Comparison of ENCODE assay signal across 8 cellular contexts in genomic region chr21:42923553-42924432, GRCh38.
A peak's percentile ranks its signal among the peaks of the same experiment; 100 is the strongest.
DNase-seq lines count a peak whose midpoint lies in the region; ATAC-seq and TF ChIP-seq lines count a peak whose summit lies in the region.

No MANE protein-coding gene starts in this region.

- H4K20me1 ChIP-seq in DND-41 (ENCODE audit: insufficient read depth, low read length) = no peaks in the 10 kb centered on the region

- TF ChIP-seq CTCF in DND-41 (IDR thresholded peaks at IDR 0.05; ENCODE audit: borderline replicate concordance, extremely low read depth, low read length, poor library complexity, severe bottlenecking) = peak; percentile 92

- H3K4me3 ChIP-seq in DND-41 (ENCODE audit: low read depth in 1 of 2, low read length in 2 of 2) = peak overlapping the region in 1 of 2 experiments; percentile 47; a peak in 2 of 4 replicates

- no peaks in the 10 kb centered on the region for H3K36me3 ChIP-seq in DND-41 (ENCODE audit: insufficient read depth, low read length)

- no peaks in the 10 kb centered on the region for H3K27me3 ChIP-seq in DND-41 (ENCODE audit: insufficient read depth, low read length, poor library complexity)

- H3K4me1 ChIP-seq in DND-41 (ENCODE audit: insufficient read depth, low read length) = peaks cover 28% of the 10 kb centered on the region

- peak; percentile 94 for DNase-seq in DND-41
- peak; percentile 58 for DNase-seq in NCI-H345 treated with DMSO at 0.1 percent for 48 hours (lab: John Stamatoyannopoulos, UW; ENCODE audit: unreplicated experiment)
- peak; percentile 34 for DNase-seq in activated CD4-positive, CD25-positive, alpha-beta regulatory T cell treated with anti-CD3 and anti-CD28 coated beads, Interleukin-2, amount 50 U/mL, for 16 hours (ENCODE audit: low read depth, low spot score)
- DNase-seq in cerebellar cortex (ENCODE audit: low spot score) = peak; percentile 90
- DNase-seq in kidney glomerular epithelial cell (lab: John Stamatoyannopoulos, UW) = peak; percentile 87
- peak; percentile 28 to 37 for DNase-seq in stimulated activated CD4-positive, alpha-beta T cell treated with anti-CD3 and anti-CD28 coated beads, Interleukin-1b, Interleukin-23, amount 100 ng/mL, for 1 hour (ENCODE audit: low read depth in 2 of 2)

- peak overlapping the region; percentile 72 for H2AFZ ChIP-seq in DND-41 (ENCODE audit: low read depth, low read length)

- peak overlapping the region; percentile 58 for H3K4me2 ChIP-seq in DND-41 (ENCODE audit: insufficient read depth, low read length)

- H3K27ac ChIP-seq in DND-41 (ENCODE audit: low read length) = peak overlapping the region; percentile 88

- H3K9me3 ChIP-seq in DND-41 (ENCODE audit: insufficient read depth, low read length, severe bottlenecking) = no peaks in the 10 kb centered on the region

- peaks cover 2% of the 10 kb centered on the region; the same call in 1 of the 2 replicates for H3K79me2 ChIP-seq in DND-41 (ENCODE audit: insufficient read depth, low read length)

- ATAC-seq in DND-41 (ENCODE audit: insufficient read depth, low read depth) (peak; percentile 98), HG03066 (IDR thresholded peaks at IDR 0.05; ENCODE audit: low read depth, unreplicated experiment) (peak; percentile 68), HG03175 (IDR thresholded peaks at IDR 0.05; ENCODE audit: unreplicated experiment) (no peak)

- peak overlapping the region; percentile 44 for H3K9ac ChIP-seq in DND-41 (ENCODE audit: low read depth, low read length)

Comparison
In these comparisons a context has a peak if more than half of its experiments do, and no peak if none do; other contexts are left out.
1. DNase-seq: peak in every context shown above with its lines; median percentile 94 in DND-41; 90 in cerebellar cortex; 87 in kidney glomerular epithelial cell; 58 in NCI-H345 treated with DMSO at 0.1 percent for 48 hours; 34 in activated CD4-positive, CD25-positive, alpha-beta regulatory T cell treated with anti-CD3 and anti-CD28 coated beads, Interleukin-2, amount 50 U/mL, for 16 hours; 32 in stimulated activated CD4-positive, alpha-beta T cell treated with anti-CD3 and anti-CD28 coated beads, Interleukin-1b, Interleukin-23, amount 100 ng/mL, for 1 hour.